8 cellular contexts compared by ENCODE assay signal in genomic region chr12:55966408-55967281, GRCh38. TPM values are rescaled to one million over a fixed set of nuclear protein-coding genes. Genes with fewer than 3 reads are reported as not detected.
A peak's percentile ranks its signal among the peaks of the same experiment; 100 is the strongest.
DNase-seq lines count a peak whose midpoint lies in the region; FAIRE-seq and TF ChIP-seq lines count a peak whose summit lies in the region.

Gene CDK2 (plus strand): TSS chr12:55966830. CDS start chr12:55967009, 179 bp downstream.

- no peak for TF ChIP-seq CTCF in MM.1S (IDR thresholded peaks at IDR 0.05; ENCODE audit: low read length)
- no peak for TF ChIP-seq CTCF in neutrophil (IDR thresholded peaks at IDR 0.05)

- DNase-seq in GF-D8 (lab: John Stamatoyannopoulos, UW) (peak; percentile 53), HCEC 1CT (peak; percentile 80), MM.1S (peak; percentile 89), SK-MEL-5 (ENCODE audit: low read depth, low spot score) (peak; percentile 95), frontal cortex (ENCODE audit: low spot score in 2 of 2) (peak; percentile 76 to 91), substantia nigra (lab: John Stamatoyannopoulos, UW) (peak; percentile 9 to 92 (median 71))
- peak; percentile 56 to 80 (median 74) for DNase-seq in activated naive CD4-positive, alpha-beta T cell (lab: John Stamatoyannopoulos, UW)

- H3K4me1 ChIP-seq in MM.1S (ENCODE audit: low read length) (peaks cover 5% of the 10 kb centered on the region), neutrophil (ENCODE audit: control insufficient read depth in 1 of 2, insufficient read depth in 1 of 2, low read depth in 1 of 2, low read length in 1 of 2) (peaks cover 15 to 22% of the 10 kb centered on the region in 2 experiments)

- peaks cover 9% of the 10 kb centered on the region for H3K79me2 ChIP-seq in MM.1S (ENCODE audit: low read length)

- H3K4me2 ChIP-seq in MM.1S (ENCODE audit: low read depth, low read length): peak within 1 kb of the TSS; percentile 94

- H3K9ac ChIP-seq in MM.1S (ENCODE audit: low read length): peak within 1 kb of the TSS; percentile 87

- no peaks in the 10 kb centered on the region for H3K9me2 ChIP-seq in MM.1S (replicated peaks; ENCODE audit: insufficient read depth, low read length)

- H3F3A ChIP-seq in MM.1S (ENCODE audit: insufficient read depth, low read length): peaks cover 6% of the 10 kb centered on the region; the same call in 1 of the 2 replicates

- FAIRE-seq in frontal cortex (lab: Jason Lieb, UNC): no peak

- no peaks in the 10 kb centered on the region for H3K9me3 ChIP-seq in MM.1S (replicated peaks; ENCODE audit: insufficient read depth, low read length)
- no peaks in the 10 kb centered on the region for H3K9me3 ChIP-seq in neutrophil

- no peaks in the 10 kb centered on the region for H4K20me1 ChIP-seq in MM.1S (ENCODE audit: insufficient read depth, low read length)

- in situ Hi-C loops in SK-MEL-5 (cut with HindIII; ENCODE audit: low pct_unique_long_range_greater_than_20kb, low sequenced_read_pairs): no loop called here

- H3K27ac ChIP-seq in MM.1S (ENCODE audit: low read length) (peak within 1 kb of the TSS; percentile 17; the same call in 1 of the 2 replicates), neutrophil (peak within 1 kb of the TSS; percentile 53), substantia nigra (ENCODE audit: low read depth, low read length, poor library complexity, severe bottlenecking) (peak within 1 kb of the TSS; percentile 27)

- H3K36me3 ChIP-seq in MM.1S (replicated peaks; ENCODE audit: insufficient read depth, low read length) (no peaks in the 10 kb centered on the region), neutrophil (no peaks in the 10 kb centered on the region)

- no peaks in the 10 kb centered on the region for H3K27me3 ChIP-seq in MM.1S (replicated peaks; ENCODE audit: insufficient read depth, low read length)
- H3K27me3 ChIP-seq in neutrophil: no peaks in the 10 kb centered on the region

- peak within 1 kb of the TSS; percentile 93 for H2AFZ ChIP-seq in MM.1S (ENCODE audit: low read length)

- H3K4me3 ChIP-seq in MM.1S (ENCODE audit: low read length) (peak within 1 kb of the TSS; percentile 96), neutrophil (ENCODE audit: low read depth in 1 of 2, low read length in 1 of 2) (peak within 1 kb of the TSS; percentile 78 to 91)

RNA-seq across cellular contexts. Expression of gene CDK2, which starts in this region (rescaled TPM):
- 896 and 917 TPM in 2 replicates for total RNA-seq in SK-MEL-5 (2014; rRNA removed; shearing (Covaris generic))
- polyA plus RNA-seq in SK-MEL-5 (2015; cell fraction: cytosol; rRNA removed): 625 and 776 TPM in 2 replicates
- 2,816 and 3,274 TPM in 2 replicates for polyA plus RNA-seq in SK-MEL-5 (2015; cell fraction: nucleus; rRNA removed)
- 5.3 TPM for total RNA-seq in frontal cortex

Comparison
In these comparisons a context has a peak if more than half of its experiments do, and no peak if none do; other contexts are left out.
1. Peak in every context shown above with its lines: DNase-seq, H3K4me3 ChIP-seq and H3K27ac ChIP-seq.
2. RNA of gene CDK2 (total RNA-seq): 896 to 917 TPM in SK-MEL-5; 5.3 TPM in frontal cortex (single experiment); every median in the first group is over 100 times any median in the second.